21 cellular contexts compared by ENCODE assay signal in genomic region chr7:108522780-108523179, GRCh38. TPM values are rescaled to one million over a fixed set of nuclear protein-coding genes. Genes with fewer than 3 reads are reported as not detected.
A peak's percentile ranks its signal among the peaks of the same experiment; 100 is the strongest.
DNase-seq lines count a peak whose midpoint lies in the region; ATAC-seq, FAIRE-seq and TF ChIP-seq lines count a peak whose summit lies in the region.
"Had no signal": no experiment of that assay in that cellular context is flagged by ENCODE, and none has a peak within 500 bp of the region (broad histone marks: within the 10 kb centered on the region; RNA-seq: fewer than 3 reads in every experiment).

No MANE protein-coding gene starts in this region.

- H3F3A ChIP-seq in neural progenitor cell (ENCODE audit: low read depth) = peaks cover 29% of the 10 kb centered on the region

- CTCF ChIA-PET in activated CD4-positive, alpha-beta T cell treated with anti-CD3 and anti-CD28 coated beads for 36 hours (lab: Charles Lee) = interaction anchor here (1.6 kb wide), 1 partner anchor 26 kb away, joined by 5 read pairs; no protein-coding TSS in a partner anchor

- H4K20me1 ChIP-seq in neural progenitor cell (ENCODE audit: low read depth) = peaks cover 11% of the 10 kb centered on the region

- no peak overlapping the region for H2AFZ ChIP-seq in neural progenitor cell (replicated peaks)

- H3K4me3 Mint-ChIP-seq in activated CD4-positive, alpha-beta T cell treated with anti-CD3 and anti-CD28 coated beads for 36 hours = peak overlapping the region; percentile 4
- no peak overlapping the region for H3K4me3 Mint-ChIP-seq in neural progenitor cell

- H3K4me2 ChIP-seq in neural progenitor cell = peak overlapping the region; percentile 77

- H3K4me1 Mint-ChIP-seq in activated CD4-positive, alpha-beta T cell treated with anti-CD3 and anti-CD28 coated beads for 36 hours = peaks cover 45% of the 10 kb centered on the region
- peaks cover 19% of the 10 kb centered on the region for H3K4me1 Mint-ChIP-seq in neural progenitor cell

- in situ Hi-C loops in HAP-1 (cut with MboI; ENCODE audit: low sequenced_read_pairs) (no loop called here), G401 (cut with HindIII; ENCODE audit: low sequenced_read_pairs) (no loop called here)

- TF ChIP-seq CTCF in dorsolateral prefrontal cortex (IDR thresholded peaks at IDR 0.05 in 54 of 56, conservative IDR thresholded peaks at IDR 0.05 in 2 of 56; ENCODE audit: low read depth in 1 of 56, partially characterized antibody in 56 of 56) (no peak), neural progenitor cell (IDR thresholded peaks at IDR 0.05) (no peak)

- H3K27ac ChIP-seq in dorsolateral prefrontal cortex = peak overlapping the region in 21 of 59 donors; percentile 4 to 100 (median 92)
- no peak overlapping the region for H3K27ac ChIP-seq in neural progenitor cell
- H3K27ac ChIP-seq: foreskin keratinocyte had no signal

- no peak for DNase-seq in activated CD4-positive, alpha-beta T cell treated with anti-CD3 and anti-CD28 coated beads for 36 hours
- DNase-seq in activated CD4-positive, alpha-beta T cell treated with anti-CD3 and anti-CD28 coated beads, Interleukin-2, amount 50 U/mL, for 1 hour = no peak
- DNase-seq in HAP-1 (ENCODE audit: low spot score in 2 of 2) (no peak), dorsolateral prefrontal cortex (no peak), neural progenitor cell (ENCODE audit: low spot score) (no peak), G401 (ENCODE audit: low spot score) (no peak), GM19239 (ENCODE audit: insufficient read length, low spot score) (no peak)
- DNase-seq: activated CD4-positive, alpha-beta T cell treated with anti-CD3 and anti-CD28 coated beads for 48 hours; activated effector memory CD4-positive, alpha-beta T cell treated with anti-CD3 and anti-CD28 coated beads, Interleukin-2, amount 50 U/mL, for 16 hours; COR-L47; foreskin keratinocyte; GOT3; Kasumi-1; kidney glomerular epithelial cell; NCI-H187 treated with DMSO at 0.1 percent for 48 hours; NCI-H526 treated with DMSO at 0.1 percent for 48 hours; stimulated activated CD4-positive, alpha-beta T cell treated with anti-CD3 and anti-CD28 coated beads, Interleukin-4, amount 100 ng/mL, for 4 hours had no signal

- intact Hi-C loops in activated CD4-positive, alpha-beta T cell treated with anti-CD3 and anti-CD28 coated beads for 36 hours (cut with DNase I, micrococcal nuclease) = no loop called here
- intact Hi-C loops in dorsolateral prefrontal cortex (cut with DNase I) = no loop called here

- H3K36me3 Mint-ChIP-seq in activated CD4-positive, alpha-beta T cell treated with anti-CD3 and anti-CD28 coated beads for 36 hours (ENCODE audit: low read depth) = peaks cover 23% of the 10 kb centered on the region
- H3K36me3 Mint-ChIP-seq in neural progenitor cell = no peaks in the 10 kb centered on the region

- H3K9me3 Mint-ChIP-seq in activated CD4-positive, alpha-beta T cell treated with anti-CD3 and anti-CD28 coated beads for 36 hours (ENCODE audit: low read depth) = peaks cover 2% of the 10 kb centered on the region
- no peaks in the 10 kb centered on the region for H3K9me3 Mint-ChIP-seq in neural progenitor cell
- H3K9me3 Mint-ChIP-seq: stimulated activated effector memory CD8-positive, alpha-beta T cell treated with anti-CD3 and anti-CD28 coated beads, Interleukin-12 subunit alpha, Interleukin-12 subunit beta, amount 100 ng/mL, for 72 hours had no signal

- peak overlapping the region; percentile 16 for H3K27ac Mint-ChIP-seq in activated CD4-positive, alpha-beta T cell treated with anti-CD3 and anti-CD28 coated beads for 36 hours
- no peak overlapping the region for H3K27ac Mint-ChIP-seq in neural progenitor cell

- peaks cover 77% of the 10 kb centered on the region for H3K79me2 ChIP-seq in neural progenitor cell (ENCODE audit: low read depth)

- H3K9me3 ChIP-seq in HAP-1 = no peaks in the 10 kb centered on the region
- H3K9me3 ChIP-seq in neural progenitor cell (ENCODE audit: low read depth) = no peaks in the 10 kb centered on the region

- no peak for ATAC-seq in activated CD4-positive, alpha-beta T cell treated with anti-CD3 and anti-CD28 coated beads for 36 hours
- ATAC-seq in HG03135 (IDR thresholded peaks at IDR 0.05; ENCODE audit: unreplicated experiment) = no peak
- ATAC-seq: foreskin keratinocyte; sciatic nerve; stimulated activated effector memory CD8-positive, alpha-beta T cell treated with anti-CD3 and anti-CD28 coated beads, Interleukin-12 subunit alpha, Interleukin-12 subunit beta, amount 100 ng/mL, for 72 hours had no signal

- H3K27me3 ChIP-seq in HAP-1 (ENCODE audit: low read depth) (no peaks in the 10 kb centered on the region), dorsolateral prefrontal cortex (no peaks in the 10 kb centered on the region), neural progenitor cell (no peaks in the 10 kb centered on the region)
- H3K27me3 ChIP-seq: foreskin keratinocyte had no signal

- H3K9ac ChIP-seq in neural progenitor cell = no peak overlapping the region

- no peaks in the 10 kb centered on the region for H3K27me3 Mint-ChIP-seq in activated CD4-positive, alpha-beta T cell treated with anti-CD3 and anti-CD28 coated beads for 36 hours
- H3K27me3 Mint-ChIP-seq in neural progenitor cell (ENCODE audit: insufficient read depth, low read depth) = peaks cover 5% of the 10 kb centered on the region

- H3K4me1 ChIP-seq in HAP-1 (peaks cover 41% of the 10 kb centered on the region), neural progenitor cell (peaks cover 34% of the 10 kb centered on the region)

- peak overlapping the region; percentile 82 for H3K4me3 ChIP-seq in HAP-1
- peak overlapping the region in 37 of 59 donors; percentile 10 to 96 (median 81) for H3K4me3 ChIP-seq in dorsolateral prefrontal cortex
- no peak overlapping the region for H3K4me3 ChIP-seq in neural progenitor cell

- H3K36me3 ChIP-seq in HAP-1 (replicated peaks) = peaks cover 4% of the 10 kb centered on the region
- H3K36me3 ChIP-seq in neural progenitor cell = no peaks in the 10 kb centered on the region

- POLR2A ChIA-PET in activated CD4-positive, alpha-beta T cell treated with anti-CD3 and anti-CD28 coated beads for 36 hours (lab: Charles Lee) = no interaction called here

- no peak for FAIRE-seq in GM19239 (lab: Jason Lieb, UNC)
- FAIRE-seq: bronchial epithelial cell had no signal

RNA-seq across cellular contexts. Expression of gene PNPLA8, which starts 3.2 kb away (rescaled TPM):
- total RNA-seq in activated CD4-positive, alpha-beta T cell treated with anti-CD3 and anti-CD28 coated beads for 36 hours = 10 to 100 TPM; 14.2 to 18.4 TPM
- total RNA-seq in dorsolateral prefrontal cortex = 10 to 100 TPM; 36.9 to 84.0 (median 53.9) TPM
- total RNA-seq in neural progenitor cell (ENCODE audit: low replicate concordance) = 21.7 and 33.4 TPM in 2 replicates
- 13.0 and 16.5 TPM in 2 replicates for total RNA-seq in G401 (2014; rRNA removed; shearing (Covaris generic))

RNA-seq across cellular contexts. Expression of gene THAP5, which starts 46.7 kb away (rescaled TPM):
- total RNA-seq in activated CD4-positive, alpha-beta T cell treated with anti-CD3 and anti-CD28 coated beads for 36 hours = 10 to 100 TPM; 30.1 to 43.4 TPM
- total RNA-seq in dorsolateral prefrontal cortex (10 to 100 TPM; 31.7 to 60.9 (median 43.0) TPM), neural progenitor cell (ENCODE audit: low replicate concordance) (34.7 and 55.6 TPM in 2 replicates)
- 17.6 and 31.0 TPM in 2 replicates for total RNA-seq in G401 (2014; rRNA removed; shearing (Covaris generic))

RNA-seq across cellular contexts. Expression of gene DNAJB9, which starts 46.9 kb away (rescaled TPM):
- 1 to 10 TPM; 8.3 to 8.4 TPM for total RNA-seq in activated CD4-positive, alpha-beta T cell treated with anti-CD3 and anti-CD28 coated beads for 36 hours
- total RNA-seq in dorsolateral prefrontal cortex = 10 to 100 TPM; 12.5 to 39.5 (median 27.0) TPM
- total RNA-seq in neural progenitor cell (ENCODE audit: low replicate concordance) = 22.1 and 26.6 TPM in 2 replicates
- total RNA-seq in G401 (2014; rRNA removed; shearing (Covaris generic)) = 13.1 and 26.3 TPM in 2 replicates
